Comparison of ENCODE assay signal across 20 cellular contexts in genomic region chr12:84701041-84701440, GRCh38.
"Had no signal": no experiment of that assay in that cellular context is flagged by ENCODE, and none has a peak within 500 bp of the region (broad histone marks: within the 10 kb centered on the region; RNA-seq: fewer than 3 reads in every experiment).

No MANE protein-coding gene starts in this region.

- DNase-seq: activated naive CD4-positive, alpha-beta T cell treated with Interleukin-2 at 50 U/mL for 16 hours; activated naive CD8-positive, alpha-beta T cell treated with anti-CD3 and anti-CD28 coated beads for 36 hours; activated T-cell treated with anti-CD3 and anti-CD28 coated beads, Interleukin-2, amount 50 U/mL, for 24 hours; amniotic stem cell; body of pancreas; erythroblast; heart right ventricle; left colon; pancreas; right cardiac atrium; stimulated activated CD4-positive, alpha-beta T cell treated with anti-CD3 and anti-CD28 coated beads, Interleukin-12 subunit alpha, Interleukin-12 subunit beta, amount 100 ng/mL, for 4 hours; stimulated activated CD4-positive, alpha-beta T cell treated with anti-CD3 and anti-CD28 coated beads, Interleukin-4, amount 100 ng/mL, for 4 hours; T-helper 9 cell; tibial artery had no signal

- H3K27me3 ChIP-seq: body of pancreas, cardiac muscle cell, heart right ventricle, neutrophil, pancreas, tibial artery had no signal

- H3K27me3 Mint-ChIP-seq: activated naive CD8-positive, alpha-beta T cell treated with anti-CD3 and anti-CD28 coated beads for 36 hours; activated T-cell treated with anti-CD3 and anti-CD28 coated beads, Interleukin-2, amount 50 U/mL, for 24 hours; memory B cell; natural killer cell treated with Interleukin-12 subunit alpha and Interleukin-12 subunit beta and Interleukin-15 and Interleukin-18, amount 100 ng/mL, for 72 hours; stimulated activated naive CD8-positive, alpha-beta T cell treated with anti-CD3 and anti-CD28 coated beads, Interleukin-15, Interleukin-2, amounts not matched to agents 100 ng/mL and 50 ng/mL, for 24 hours had no signal

- H3K4me3 Mint-ChIP-seq: activated naive CD8-positive, alpha-beta T cell treated with anti-CD3 and anti-CD28 coated beads for 36 hours; activated T-cell treated with anti-CD3 and anti-CD28 coated beads, Interleukin-2, amount 50 U/mL, for 24 hours; memory B cell; natural killer cell treated with Interleukin-12 subunit alpha and Interleukin-12 subunit beta and Interleukin-15 and Interleukin-18, amount 100 ng/mL, for 72 hours; stimulated activated naive CD8-positive, alpha-beta T cell treated with anti-CD3 and anti-CD28 coated beads, Interleukin-15, Interleukin-2, amounts not matched to agents 100 ng/mL and 50 ng/mL, for 24 hours; WTC11 had no signal

- H3K9me3 Mint-ChIP-seq: activated naive CD8-positive, alpha-beta T cell treated with anti-CD3 and anti-CD28 coated beads for 36 hours; activated T-cell treated with anti-CD3 and anti-CD28 coated beads, Interleukin-2, amount 50 U/mL, for 24 hours; stimulated activated naive CD8-positive, alpha-beta T cell treated with anti-CD3 and anti-CD28 coated beads, Interleukin-15, Interleukin-2, amounts not matched to agents 100 ng/mL and 50 ng/mL, for 24 hours; WTC11 had no signal

- ATAC-seq: body of pancreas; heart right ventricle; left colon; natural killer cell treated with Interleukin-12 subunit alpha and Interleukin-12 subunit beta and Interleukin-15 and Interleukin-18, amount 100 ng/mL, for 72 hours; pancreas; right cardiac atrium; WTC11 had no signal

- H3K36me3 Mint-ChIP-seq: activated naive CD8-positive, alpha-beta T cell treated with anti-CD3 and anti-CD28 coated beads for 36 hours; memory B cell; natural killer cell treated with Interleukin-12 subunit alpha and Interleukin-12 subunit beta and Interleukin-15 and Interleukin-18, amount 100 ng/mL, for 72 hours; WTC11 had no signal

- H3K9me3 ChIP-seq: body of pancreas, heart right ventricle, neutrophil, pancreas, tibial artery had no signal

- H3K36me3 ChIP-seq: cardiac muscle cell, heart right ventricle, neutrophil, pancreas, tibial artery had no signal

- H3K4me1 Mint-ChIP-seq: activated naive CD8-positive, alpha-beta T cell treated with anti-CD3 and anti-CD28 coated beads for 36 hours; memory B cell had no signal

- H3K27ac ChIP-seq: body of pancreas, cardiac muscle cell, heart right ventricle, neutrophil, pancreas, tibial artery had no signal

- H3K27ac Mint-ChIP-seq: activated naive CD8-positive, alpha-beta T cell treated with anti-CD3 and anti-CD28 coated beads for 36 hours; activated T-cell treated with anti-CD3 and anti-CD28 coated beads, Interleukin-2, amount 50 U/mL, for 24 hours; memory B cell; natural killer cell treated with Interleukin-12 subunit alpha and Interleukin-12 subunit beta and Interleukin-15 and Interleukin-18, amount 100 ng/mL, for 72 hours; stimulated activated naive CD8-positive, alpha-beta T cell treated with anti-CD3 and anti-CD28 coated beads, Interleukin-15, Interleukin-2, amounts not matched to agents 100 ng/mL and 50 ng/mL, for 24 hours; WTC11 had no signal

- H3K4me3 ChIP-seq: body of pancreas, cardiac muscle cell, heart right ventricle, pancreas, tibial artery had no signal
